ENCODE assay signal across 2 cellular contexts in genomic region chr1:93076268-93076667, GRCh38.
A peak's percentile ranks its signal among the peaks of the same experiment; 100 is the strongest.
TF ChIP-seq lines count a peak whose summit lies in the region.

No MANE protein-coding gene starts in this region.

TF ChIP-seq in HepG2, 621 proteins besides CTCF, POLR2A, EP300 and RAD21:
- TF ChIP-seq CEBPB (IDR thresholded peaks at IDR 0.05; ENCODE audit: borderline replicate concordance, low read depth, low read length) (peak; percentile 73; the same call in 1 of the 2 replicates), ZNF713 (CRISPR knock-in tag; IDR thresholded peaks at IDR 0.05) (no peak)

TF ChIP-seq in K562, 482 proteins besides CTCF, POLR2A, EP300 and RAD21:
- TF ChIP-seq CEBPB (tag; IDR thresholded peaks at IDR 0.05) (peak; percentile 87), CEBPG (CRISPR knock-in tag; IDR thresholded peaks at IDR 0.05) (peak; percentile 25; the same call in 1 of the 2 replicates), CEBPG (tag; conservative IDR thresholded peaks at IDR 0.05 in 1 of 2, IDR thresholded peaks at IDR 0.05 in 1 of 2) (peak; percentile 36 to 56; a peak in 2 of 4 replicates), NFE2 (IDR thresholded peaks at IDR 0.05; ENCODE audit: low read depth) (no peak)
- TF ChIP-seq, protein P1, sequence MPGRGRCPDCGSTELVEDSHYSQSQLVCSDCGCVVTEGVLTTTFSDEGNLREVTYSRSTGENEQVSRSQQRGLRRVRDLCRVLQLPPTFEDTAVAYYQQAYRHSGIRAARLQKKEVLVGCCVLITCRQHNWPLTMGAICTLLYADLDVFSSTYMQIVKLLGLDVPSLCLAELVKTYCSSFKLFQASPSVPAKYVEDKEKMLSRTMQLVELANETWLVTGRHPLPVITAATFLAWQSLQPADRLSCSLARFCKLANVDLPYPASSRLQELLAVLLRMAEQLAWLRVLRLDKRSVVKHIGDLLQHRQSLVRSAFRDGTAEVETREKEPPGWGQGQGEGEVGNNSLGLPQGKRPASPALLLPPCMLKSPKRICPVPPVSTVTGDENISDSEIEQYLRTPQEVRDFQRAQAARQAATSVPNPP (IDR thresholded peaks at IDR 0.05; ENCODE audit: borderline replicate concordance, insufficient read depth, insufficient read length), result no peak
TF ChIP-seq in K562: peak in this region for 2.
